Comparison of ENCODE assay signal across 8 cellular contexts in the genomic region with DNA sequence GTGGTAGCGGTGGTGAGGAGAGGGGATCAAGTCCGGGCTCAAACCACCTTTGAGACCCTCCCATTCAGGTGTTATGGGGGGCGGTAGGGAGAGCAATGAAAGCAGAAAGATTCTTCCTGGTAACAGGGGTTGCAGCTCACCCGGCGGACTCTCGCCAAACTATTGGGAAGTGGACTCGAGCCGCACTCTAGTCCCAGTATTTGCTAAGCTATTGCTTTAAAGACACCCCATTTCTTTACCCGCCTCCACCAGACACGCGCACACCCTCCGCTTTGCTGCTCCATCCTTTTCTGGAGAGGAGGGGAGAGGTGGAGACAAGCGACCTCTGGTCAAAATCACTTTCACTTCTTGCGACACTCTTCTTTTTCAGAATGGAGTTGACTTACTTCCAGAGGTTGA. TPM values are rescaled to one million over a fixed set of nuclear protein-coding genes. Genes with fewer than 3 reads are reported as not detected.
DNase-seq lines count a peak whose midpoint lies in the region; ATAC-seq and TF ChIP-seq lines count a peak whose summit lies in the region.

No MANE protein-coding gene starts in this region.

- H3K4me1 Mint-ChIP-seq in CD4-positive, alpha-beta memory T cell: peaks cover 12 to 28% (median 18%) of the 10 kb centered on the region in 4 donors
- peaks cover 0 to 4% (median 3%) of the 10 kb centered on the region in 3 donors for H3K4me1 Mint-ChIP-seq in IgD-negative memory B cell
- peaks cover 13% of the 10 kb centered on the region for H3K4me1 Mint-ChIP-seq in nephron

- H3K36me3 Mint-ChIP-seq in CD4-positive, alpha-beta memory T cell: no peaks in the 10 kb centered on the region
- H3K36me3 Mint-ChIP-seq in IgD-negative memory B cell (no peaks in the 10 kb centered on the region), nephron (ENCODE audit: low read depth) (no peaks in the 10 kb centered on the region)

- H3K27ac Mint-ChIP-seq in CD4-positive, alpha-beta memory T cell: no peak overlapping the region
- H3K27ac Mint-ChIP-seq in IgD-negative memory B cell (no peak overlapping the region), nephron (no peak overlapping the region)

- H3K4me3 Mint-ChIP-seq in CD4-positive, alpha-beta memory T cell: peak overlapping the region; percentile 49 to 84 (median 72)
- peak overlapping the region in 3 of 4 donors; percentile 21 to 85 (median 68) for H3K4me3 Mint-ChIP-seq in IgD-negative memory B cell
- peak overlapping the region; percentile 72 to 79 (median 74) for H3K4me3 Mint-ChIP-seq in nephron

- H3K27me3 ChIP-seq in CD4-positive, alpha-beta memory T cell (ENCODE audit: insufficient read depth, low read length): peaks cover 9% of the 10 kb centered on the region

- no peaks in the 10 kb centered on the region for H3K9me3 ChIP-seq in CD4-positive, alpha-beta memory T cell (ENCODE audit: control insufficient read depth in 1 of 2, low read length in 2 of 2)

- peaks cover 31 to 33% of the 10 kb centered on the region in 2 donors for H3K27me3 Mint-ChIP-seq in CD4-positive, alpha-beta memory T cell
- H3K27me3 Mint-ChIP-seq in IgD-negative memory B cell (peaks cover 31% of the 10 kb centered on the region), nephron (ENCODE audit: low read depth) (peaks cover 83% of the 10 kb centered on the region)

- POLR2A ChIA-PET in CD4-positive, alpha-beta memory T cell (lab: Charles Lee; ENCODE audit: partially characterized antibody): no interaction called here

- no peak for ATAC-seq in HG03039 (IDR thresholded peaks at IDR 0.05; ENCODE audit: unreplicated experiment)

- no peak for DNase-seq in CD4-positive, alpha-beta memory T cell
- DNase-seq in epithelial cell of proximal tubule (ENCODE audit: low read depth) (no peak), NCI-H2227 treated with DMSO at 0.1 percent for 48 hours (lab: John Stamatoyannopoulos, UW) (no peak), NCI-H2196 (lab: John Stamatoyannopoulos, UW; ENCODE audit: unreplicated experiment) (no peak), SHP77 treated with DMSO at 0.1 percent for 48 hours (lab: John Stamatoyannopoulos, UW) (no peak)

- no peak overlapping the region for H3K4me3 ChIP-seq in CD4-positive, alpha-beta memory T cell (ENCODE audit: low read length in 2 of 2)
- H3K4me3 ChIP-seq in epithelial cell of proximal tubule (ENCODE audit: low read depth, low read length): peak overlapping the region; percentile 21

- peaks cover 5% of the 10 kb centered on the region for H3K4me1 ChIP-seq in CD4-positive, alpha-beta memory T cell (ENCODE audit: insufficient read depth, low read length)

- H3K9me3 Mint-ChIP-seq in CD4-positive, alpha-beta memory T cell: peaks cover 0 to 4% (median 0%) of the 10 kb centered on the region in 8 donors
- H3K9me3 Mint-ChIP-seq in IgD-negative memory B cell (peaks cover 0 to 2% (median 0%) of the 10 kb centered on the region in 3 donors), nephron (no peaks in the 10 kb centered on the region)

- H3K36me3 ChIP-seq in CD4-positive, alpha-beta memory T cell (ENCODE audit: insufficient read depth, low read length): no peaks in the 10 kb centered on the region

- no peak overlapping the region for H3K27ac ChIP-seq in CD4-positive, alpha-beta memory T cell (ENCODE audit: low read depth, low read length)

- TF ChIP-seq CTCF in epithelial cell of proximal tubule (conservative IDR thresholded peaks at IDR 0.05; ENCODE audit: low read depth, low read length) (no peak), nephron (IDR thresholded peaks at IDR 0.05; ENCODE audit: unreplicated experiment in 3 of 3) (no peak)

- CTCF ChIA-PET in CD4-positive, alpha-beta memory T cell (lab: Charles Lee; ENCODE audit: partially characterized antibody): interaction anchor here (0.6 kb wide), 1 partner anchor 178 kb away, joined by 3 read pairs; no protein-coding TSS in a partner anchor

- intact Hi-C loops in CD4-positive, alpha-beta memory T cell (cut with micrococcal nuclease): no loop called here

RNA-seq across cellular contexts. Expression of gene GABRA4, which starts 0.6 kb away (rescaled TPM):
- not detected for total RNA-seq in CD4-positive, alpha-beta memory T cell
- not detected for polyA plus RNA-seq in CD4-positive, alpha-beta memory T cell
- not detected for polyA plus RNA-seq in IgD-negative memory B cell
- total RNA-seq in epithelial cell of proximal tubule: not detected in 2 replicates

RNA-seq across cellular contexts. Expression of gene GABRB1, which starts 37.4 kb away (rescaled TPM):
- total RNA-seq in CD4-positive, alpha-beta memory T cell: not detected
- not detected for polyA plus RNA-seq in CD4-positive, alpha-beta memory T cell
- polyA plus RNA-seq in IgD-negative memory B cell: not detected
- total RNA-seq in epithelial cell of proximal tubule: 0.14 and 0.29 TPM in 2 replicates
